Comparison of ENCODE assay signal across 14 cellular contexts in the genomic region with DNA sequence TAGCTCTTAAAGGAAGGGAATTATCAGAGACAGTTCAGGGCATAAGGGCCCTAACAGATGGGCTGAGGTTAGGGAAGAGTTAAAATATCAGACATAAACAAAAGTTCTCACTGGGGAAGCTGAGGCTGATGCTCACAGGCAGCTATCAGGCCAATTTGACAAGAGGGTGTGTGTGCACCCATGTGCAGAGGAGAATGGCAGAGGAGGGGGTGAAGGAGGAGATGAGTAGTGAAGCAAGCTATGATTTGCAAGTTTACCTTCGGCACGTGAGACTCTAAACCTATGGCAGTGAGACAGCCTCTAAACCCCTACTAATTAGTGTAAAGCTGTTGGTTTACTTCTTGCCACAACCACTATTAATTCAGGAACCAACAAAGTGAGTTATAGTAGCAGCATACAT.
A peak's percentile ranks its signal among the peaks of the same experiment; 100 is the strongest.
DNase-seq lines count a peak whose midpoint lies in the region; ATAC-seq and TF ChIP-seq lines count a peak whose summit lies in the region.
"Had no signal": no experiment of that assay in that cellular context is flagged by ENCODE, and none has a peak within 500 bp of the region (broad histone marks: within the 10 kb centered on the region; RNA-seq: fewer than 3 reads in every experiment).

No MANE protein-coding gene starts in this region.

- no peaks in the 10 kb centered on the region for H3K36me3 ChIP-seq in uterus

- peak overlapping the region; percentile 4 for H3K27ac Mint-ChIP-seq in memory B cell
- H3K27ac Mint-ChIP-seq: activated CD4-positive, alpha-beta T cell treated with anti-CD3 and anti-CD28 coated beads for 36 hours; endodermal cell had no signal

- TF ChIP-seq CTCF in uterus (IDR thresholded peaks at IDR 0.05), result no peak

- no peaks in the 10 kb centered on the region for H3K4me1 ChIP-seq in uterus

- no peak overlapping the region for H3K27ac ChIP-seq in uterus

- no peak for DNase-seq in memory B cell (ENCODE audit: low spot score in 2 of 2)
- DNase-seq in uterus, result no peak
- no peak for DNase-seq in NCI-H1436 (lab: John Stamatoyannopoulos, UW)
- DNase-seq in T-helper 2 cell, result no peak
- DNase-seq in T-helper 1 cell, result no peak
- DNase-seq: activated CD4-positive, alpha-beta T cell treated with anti-CD3 and anti-CD28 coated beads for 36 hours; endodermal cell; glutamatergic neuron; left ventricle myocardium superior; NCI-H2107 had no signal

- peaks cover 8% of the 10 kb centered on the region for H3K4me1 Mint-ChIP-seq in memory B cell
- H3K4me1 Mint-ChIP-seq: activated CD4-positive, alpha-beta T cell treated with anti-CD3 and anti-CD28 coated beads for 36 hours; endodermal cell; neural crest cell had no signal

- no peaks in the 10 kb centered on the region for H3K27me3 Mint-ChIP-seq in memory B cell

- H3K4me3 ChIP-seq in uterus, result no peak overlapping the region

- H3K4me3 Mint-ChIP-seq in memory B cell, result no peak overlapping the region
- H3K4me3 Mint-ChIP-seq: activated CD4-positive, alpha-beta T cell treated with anti-CD3 and anti-CD28 coated beads for 36 hours; endodermal cell; neural crest cell had no signal

- H3K36me3 Mint-ChIP-seq in memory B cell, result no peaks in the 10 kb centered on the region

- intact Hi-C loops in uterus (cut with DNase I; ENCODE audit: low total_unique reads), result no loop called here

- no peaks in the 10 kb centered on the region for H3K9me3 Mint-ChIP-seq in memory B cell
- H3K9me3 Mint-ChIP-seq: endodermal cell had no signal

- peak; percentile 8 for ATAC-seq in GM19025 (IDR thresholded peaks at IDR 0.05; ENCODE audit: low read depth, unreplicated experiment)
- peak; percentile 33 for ATAC-seq in GM21723 (IDR thresholded peaks at IDR 0.05; ENCODE audit: unreplicated experiment)
- peak; percentile 45 for ATAC-seq in HG03097 (IDR thresholded peaks at IDR 0.05; ENCODE audit: low FRiP score, unreplicated experiment)
- ATAC-seq in memory B cell (ENCODE audit: low read depth), result peak; percentile 43
- ATAC-seq: activated CD4-positive, alpha-beta T cell treated with anti-CD3 and anti-CD28 coated beads for 36 hours; left ventricle myocardium superior had no signal

- no peaks in the 10 kb centered on the region for H3K27me3 ChIP-seq in uterus

- H3K9me3 ChIP-seq in uterus, result no peaks in the 10 kb centered on the region

- no peak for TF ChIP-seq POLR2A in uterus (IDR thresholded peaks at IDR 0.05)
